22 cellular contexts compared by ENCODE assay signal in genomic region chr18:56060967-56061541, GRCh38.
"Had no signal": no experiment of that assay in that cellular context is flagged by ENCODE, and none has a peak within 500 bp of the region (broad histone marks: within the 10 kb centered on the region; RNA-seq: fewer than 3 reads in every experiment).

No MANE protein-coding gene starts in this region.

- FAIRE-seq: keratinocyte had no signal

- H3K4me1 ChIP-seq: esophagus muscularis mucosa, gastrocnemius medialis, lower lobe of right lung, psoas muscle, tibial artery, upper lobe of left lung, vagina had no signal

- ATAC-seq: effector memory CD8-positive, alpha-beta T cell; gastrocnemius medialis; heart right ventricle; left cardiac atrium; lower lobe of right lung; psoas muscle; right lobe of liver; stimulated activated effector memory CD8-positive, alpha-beta T cell treated with anti-CD3 and anti-CD28 coated beads, Interleukin-12 subunit alpha, Interleukin-12 subunit beta, amount 100 ng/mL, for 72 hours had no signal

- H3K27me3 ChIP-seq: esophagus muscularis mucosa, gastrocnemius medialis, heart right ventricle, neutrophil, right lobe of liver, tibial artery, upper lobe of left lung, vagina had no signal

- H3K36me3 ChIP-seq: esophagus muscularis mucosa, gastrocnemius medialis, heart right ventricle, left ventricle myocardium inferior, lower lobe of right lung, neutrophil, right lobe of liver, tibial artery, upper lobe of left lung, vagina had no signal

- H3K9me3 ChIP-seq: esophagus muscularis mucosa, gastrocnemius medialis, heart right ventricle, left ventricle myocardium inferior, lower lobe of right lung, neutrophil, psoas muscle, right lobe of liver, tibial artery, upper lobe of left lung, vagina had no signal

- H3K4me3 ChIP-seq: esophagus muscularis mucosa, gastrocnemius medialis, heart right ventricle, left ventricle myocardium inferior, lower lobe of right lung, psoas muscle, right lobe of liver, tibial artery, upper lobe of left lung, vagina had no signal

- DNase-seq: effector memory CD8-positive, alpha-beta T cell; gastrocnemius medialis; heart right ventricle; hypothalamus; left cardiac atrium; left ventricle myocardium inferior; lower lobe of right lung; midbrain; naive B cell; psoas muscle; retina; right lobe of liver; stimulated activated CD4-positive, alpha-beta T cell treated with anti-CD3 and anti-CD28 coated beads, Interleukin-4, amount 100 ng/mL, for 1 hour; stimulated activated CD8-positive, alpha-beta memory T cell treated with anti-CD3 and anti-CD28 coated beads, Interleukin-4, amount 100 ng/mL, for 48 hours; tibial artery; upper lobe of left lung had no signal

- H3K27ac ChIP-seq: epithelial cell of prostate, esophagus muscularis mucosa, gastrocnemius medialis, heart right ventricle, left ventricle myocardium inferior, lower lobe of right lung, neutrophil, psoas muscle, right lobe of liver, tibial artery, upper lobe of left lung, vagina had no signal
